8 cellular contexts compared by ENCODE assay signal in the genomic region with DNA sequence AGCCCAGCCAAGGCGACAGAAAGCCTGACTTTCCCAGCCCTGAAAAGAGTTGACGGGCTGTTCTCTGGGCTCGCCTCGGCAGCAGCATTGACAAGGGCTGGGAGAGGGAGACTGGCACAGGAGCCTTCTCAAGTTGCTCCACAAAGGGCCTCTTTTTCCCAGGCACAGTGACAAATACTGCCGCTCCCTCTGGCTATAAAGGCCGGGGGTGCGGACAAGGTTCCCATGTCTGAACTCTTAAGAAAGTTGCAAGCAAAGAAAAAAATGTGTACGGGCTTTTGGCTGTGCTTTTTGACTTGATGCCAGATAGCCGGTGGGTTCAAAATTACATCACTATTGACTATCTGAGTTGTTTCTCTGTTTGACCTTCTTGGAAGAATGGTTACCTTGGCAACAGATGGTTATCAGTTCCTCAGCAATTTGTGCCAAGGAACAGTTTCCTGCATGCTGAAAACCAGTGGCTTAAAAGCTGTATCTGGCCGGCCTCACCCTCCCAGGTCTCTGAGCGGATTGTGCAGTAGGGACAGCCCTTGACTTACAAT.
DNase-seq lines count a peak whose midpoint lies in the region; ATAC-seq and TF ChIP-seq lines count a peak whose summit lies in the region.

No MANE protein-coding gene starts in this region.

- no peaks in the 10 kb centered on the region for H3K9me3 ChIP-seq in SK-N-SH
- no peaks in the 10 kb centered on the region for H3K9me3 ChIP-seq in prostate gland

- H4K20me1 ChIP-seq in SK-N-SH (ENCODE audit: insufficient read depth): no peaks in the 10 kb centered on the region

- intact Hi-C loops in prostate gland (cut with DNase I): no loop called here

- CTCF ChIA-PET in SK-N-SH (lab: Yijun Ruan, JAX): interaction anchor here (0.9 to 3.2 kb wide), 13 partner anchors 9 to 282 kb away, joined by 3 to 18 read pairs (median 4); no protein-coding TSS in a partner anchor

- H3K27ac ChIP-seq in SK-N-SH (ENCODE audit: low read depth in 2 of 2, low read length in 1 of 2): peak overlapping the region; percentile 81 to 96
- peak overlapping the region; percentile 51 to 59 for H3K27ac ChIP-seq in prostate gland

- no peak for TF ChIP-seq POLR2A in prostate gland (IDR thresholded peaks at IDR 0.05)

- no peaks in the 10 kb centered on the region for H3K9me2 ChIP-seq in SK-N-SH

- H3K4me2 ChIP-seq in SK-N-SH: peak overlapping the region; percentile 73

- POLR2A ChIA-PET in SK-N-SH (lab: Yijun Ruan, JAX): no interaction called here

- H3K4me3 ChIP-seq in SK-N-SH (ENCODE audit: low read depth in 2 of 2, low read length in 1 of 2): peak overlapping the region in 1 of 2 experiments; percentile 7; a peak in 1 of 4 replicates
- H3K4me3 ChIP-seq in prostate gland: no peak overlapping the region

- peak; percentile 77 to 96 for TF ChIP-seq EP300 in SK-N-SH (IDR thresholded peaks at IDR 0.05; ENCODE audit: borderline replicate concordance in 1 of 2, low read depth in 1 of 2, low read length in 1 of 2)

- peak; percentile 24; the same call in 1 of the 2 replicates for TF ChIP-seq RAD21 in SK-N-SH (IDR thresholded peaks at IDR 0.05; ENCODE audit: low read length)

- H3K27me3 ChIP-seq in SK-N-SH (ENCODE audit: insufficient read depth): no peaks in the 10 kb centered on the region
- H3K27me3 ChIP-seq in prostate gland (replicated peaks; ENCODE audit: insufficient read depth): no peaks in the 10 kb centered on the region

- peak overlapping the region; percentile 69 for H3K9ac ChIP-seq in SK-N-SH

- H2AFZ ChIP-seq in SK-N-SH (ENCODE audit: low read depth): peak overlapping the region; percentile 29; the same call in 1 of the 2 replicates

- peaks cover 21 to 48% of the 10 kb centered on the region in 2 experiments for H3K4me1 ChIP-seq in SK-N-SH (ENCODE audit: control insufficient read depth in 1 of 2, insufficient read depth in 2 of 2, low read depth in 1 of 2, low read length in 1 of 2)
- H3K4me1 ChIP-seq in prostate gland (replicated peaks): peaks cover 11% of the 10 kb centered on the region

- H3K79me2 ChIP-seq in SK-N-SH (ENCODE audit: insufficient read depth): no peaks in the 10 kb centered on the region

- no peak for TF ChIP-seq CTCF in SK-N-SH (IDR thresholded peaks at IDR 0.05)
- TF ChIP-seq CTCF in prostate gland (IDR thresholded peaks at IDR 0.05): no peak

- ATAC-seq in HG02588 (IDR thresholded peaks at IDR 0.05; ENCODE audit: unreplicated experiment): no peak
- ATAC-seq in HG02981 (IDR thresholded peaks at IDR 0.05; ENCODE audit: unreplicated experiment): no peak
- no peak for ATAC-seq in HG03025 (IDR thresholded peaks at IDR 0.05; ENCODE audit: low FRiP score, unreplicated experiment)

- H3K36me3 ChIP-seq in SK-N-SH (replicated peaks in 1 of 2; ENCODE audit: control insufficient read depth in 1 of 2, insufficient read depth in 2 of 2, low read length in 1 of 2) (no peaks in the 10 kb centered on the region), prostate gland (no peaks in the 10 kb centered on the region)

- peaks cover 26% of the 10 kb centered on the region for H3F3A ChIP-seq in SK-N-SH (replicated peaks; ENCODE audit: insufficient read depth)

- DNase-seq in EH (ENCODE audit: low read depth) (peak; percentile 95), SK-N-SH (peak; percentile 73), fibroblast of the conjunctiva (ENCODE audit: low read depth) (peak; percentile 91), prostate gland (ENCODE audit: low spot score) (peak; percentile 94)
- no peak for DNase-seq in activated naive CD4-positive, alpha-beta T cell treated with Interleukin-2 at 50 U/mL for 16 hours

- 12% methylated on average over 11 of the region's 11 CpGs for WGBS in SK-N-SH (ENCODE audit: low lambda C conversion rate)
- 2% methylated on average over 11 of the region's 11 CpGs for WGBS in prostate gland

TF ChIP-seq in SK-N-SH, 30 proteins besides CTCF, POLR2A, EP300 and RAD21 (continues in another document):
- TF ChIP-seq CHD2 (IDR thresholded peaks at IDR 0.05; ENCODE audit: low read length, partially characterized antibody): peak; percentile 72
- peak; percentile 96 for TF ChIP-seq TCF12 (IDR thresholded peaks at IDR 0.05)
- TF ChIP-seq, protein P1, sequence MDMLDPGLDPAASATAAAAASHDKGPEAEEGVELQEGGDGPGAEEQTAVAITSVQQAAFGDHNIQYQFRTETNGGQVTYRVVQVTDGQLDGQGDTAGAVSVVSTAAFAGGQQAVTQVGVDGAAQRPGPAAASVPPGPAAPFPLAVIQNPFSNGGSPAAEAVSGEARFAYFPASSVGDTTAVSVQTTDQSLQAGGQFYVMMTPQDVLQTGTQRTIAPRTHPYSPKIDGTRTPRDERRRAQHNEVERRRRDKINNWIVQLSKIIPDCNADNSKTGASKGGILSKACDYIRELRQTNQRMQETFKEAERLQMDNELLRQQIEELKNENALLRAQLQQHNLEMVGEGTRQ (IDR thresholded peaks at IDR 0.05; ENCODE audit: borderline replicate concordance, low read depth, low read length): no peak
- 0 out of 2 replicates have a peak, but pooled peaks have one; percentile 24 for TF ChIP-seq GABPA (IDR thresholded peaks at IDR 0.05; ENCODE audit: low read depth)
- TF ChIP-seq, protein P2, sequence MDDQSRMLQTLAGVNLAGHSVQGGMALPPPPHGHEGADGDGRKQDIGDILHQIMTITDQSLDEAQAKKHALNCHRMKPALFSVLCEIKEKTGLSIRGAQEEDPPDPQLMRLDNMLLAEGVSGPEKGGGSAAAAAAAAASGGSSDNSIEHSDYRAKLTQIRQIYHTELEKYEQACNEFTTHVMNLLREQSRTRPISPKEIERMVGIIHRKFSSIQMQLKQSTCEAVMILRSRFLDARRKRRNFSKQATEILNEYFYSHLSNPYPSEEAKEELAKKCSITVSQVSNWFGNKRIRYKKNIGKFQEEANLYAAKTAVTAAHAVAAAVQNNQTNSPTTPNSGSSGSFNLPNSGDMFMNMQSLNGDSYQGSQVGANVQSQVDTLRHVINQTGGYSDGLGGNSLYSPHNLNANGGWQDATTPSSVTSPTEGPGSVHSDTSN (IDR thresholded peaks at IDR 0.05): peak; percentile 86
- TF ChIP-seq FOXJ3 (CRISPR knock-in tag; IDR thresholded peaks at IDR 0.05): no peak
- TF ChIP-seq NFIC (IDR thresholded peaks at IDR 0.05; ENCODE audit: borderline replicate concordance): peak; percentile 99
- TF ChIP-seq, protein P3, sequence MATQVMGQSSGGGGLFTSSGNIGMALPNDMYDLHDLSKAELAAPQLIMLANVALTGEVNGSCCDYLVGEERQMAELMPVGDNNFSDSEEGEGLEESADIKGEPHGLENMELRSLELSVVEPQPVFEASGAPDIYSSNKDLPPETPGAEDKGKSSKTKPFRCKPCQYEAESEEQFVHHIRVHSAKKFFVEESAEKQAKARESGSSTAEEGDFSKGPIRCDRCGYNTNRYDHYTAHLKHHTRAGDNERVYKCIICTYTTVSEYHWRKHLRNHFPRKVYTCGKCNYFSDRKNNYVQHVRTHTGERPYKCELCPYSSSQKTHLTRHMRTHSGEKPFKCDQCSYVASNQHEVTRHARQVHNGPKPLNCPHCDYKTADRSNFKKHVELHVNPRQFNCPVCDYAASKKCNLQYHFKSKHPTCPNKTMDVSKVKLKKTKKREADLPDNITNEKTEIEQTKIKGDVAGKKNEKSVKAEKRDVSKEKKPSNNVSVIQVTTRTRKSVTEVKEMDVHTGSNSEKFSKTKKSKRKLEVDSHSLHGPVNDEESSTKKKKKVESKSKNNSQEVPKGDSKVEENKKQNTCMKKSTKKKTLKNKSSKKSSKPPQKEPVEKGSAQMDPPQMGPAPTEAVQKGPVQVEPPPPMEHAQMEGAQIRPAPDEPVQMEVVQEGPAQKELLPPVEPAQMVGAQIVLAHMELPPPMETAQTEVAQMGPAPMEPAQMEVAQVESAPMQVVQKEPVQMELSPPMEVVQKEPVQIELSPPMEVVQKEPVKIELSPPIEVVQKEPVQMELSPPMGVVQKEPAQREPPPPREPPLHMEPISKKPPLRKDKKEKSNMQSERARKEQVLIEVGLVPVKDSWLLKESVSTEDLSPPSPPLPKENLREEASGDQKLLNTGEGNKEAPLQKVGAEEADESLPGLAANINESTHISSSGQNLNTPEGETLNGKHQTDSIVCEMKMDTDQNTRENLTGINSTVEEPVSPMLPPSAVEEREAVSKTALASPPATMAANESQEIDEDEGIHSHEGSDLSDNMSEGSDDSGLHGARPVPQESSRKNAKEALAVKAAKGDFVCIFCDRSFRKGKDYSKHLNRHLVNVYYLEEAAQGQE (IDR thresholded peaks at IDR 0.05; ENCODE audit: low read depth, low read length): 0 out of 2 replicates have a peak, but pooled peaks have one; percentile 26
- TF ChIP-seq YY1 (IDR thresholded peaks at IDR 0.05; ENCODE audit: low read depth): no peak
- TF ChIP-seq, protein P4, sequence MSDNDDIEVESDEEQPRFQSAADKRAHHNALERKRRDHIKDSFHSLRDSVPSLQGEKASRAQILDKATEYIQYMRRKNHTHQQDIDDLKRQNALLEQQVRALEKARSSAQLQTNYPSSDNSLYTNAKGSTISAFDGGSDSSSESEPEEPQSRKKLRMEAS (IDR thresholded peaks at IDR 0.05; ENCODE audit: low read depth): peak; percentile 74
- TF ChIP-seq SMC3 (IDR thresholded peaks at IDR 0.05; ENCODE audit: low read depth, low read length): no peak
- no peak for TF ChIP-seq NRF1 (IDR thresholded peaks at IDR 0.05; ENCODE audit: low read depth, low read length)
- peak; percentile 84 for TF ChIP-seq GATA2 (CRISPR knock-in tag; IDR thresholded peaks at IDR 0.05)
- peak; percentile 90; the same call in 1 of the 2 replicates for TF ChIP-seq TEAD4 (IDR thresholded peaks at IDR 0.05; ENCODE audit: borderline replicate concordance, insufficient read depth)
- TF ChIP-seq ZBTB33 (IDR thresholded peaks at IDR 0.05; ENCODE audit: borderline replicate concordance, low read depth): peak; percentile 72; the same call in 1 of the 2 replicates
- TF ChIP-seq FOXM1 (IDR thresholded peaks at IDR 0.05; ENCODE audit: low read depth): peak; percentile 58; the same call in 1 of the 2 replicates
- peak; percentile 84 for TF ChIP-seq MEF2A (IDR thresholded peaks at IDR 0.05; ENCODE audit: borderline replicate concordance, low read depth)
